1 cellular context compared by ENCODE assay signal in genomic region chr1:193142409-193142808, GRCh38.
TF ChIP-seq lines count a peak whose summit lies in the region.

No MANE protein-coding gene starts in this region.

TF ChIP-seq in endothelial cell of umbilical vein, 7 proteins besides CTCF, POLR2A, EP300 and RAD21:
- TF ChIP-seq, protein P1, sequence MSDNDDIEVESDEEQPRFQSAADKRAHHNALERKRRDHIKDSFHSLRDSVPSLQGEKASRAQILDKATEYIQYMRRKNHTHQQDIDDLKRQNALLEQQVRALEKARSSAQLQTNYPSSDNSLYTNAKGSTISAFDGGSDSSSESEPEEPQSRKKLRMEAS (IDR thresholded peaks at IDR 0.05; ENCODE audit: insufficient read depth, insufficient read length) = no peak
- TF ChIP-seq FOS (IDR thresholded peaks at IDR 0.05; ENCODE audit: borderline replicate concordance, insufficient read depth, low read length) = no peak
- no peak for TF ChIP-seq GATA2 (IDR thresholded peaks at IDR 0.05; ENCODE audit: insufficient read depth, insufficient read length, low read depth, low read length)
- TF ChIP-seq EZH2 (IDR thresholded peaks at IDR 0.05; ENCODE audit: borderline replicate concordance, low read depth, low read length, severe bottlenecking) = no peak
- TF ChIP-seq MYC (IDR thresholded peaks at IDR 0.05; ENCODE audit: low read depth, low read length) = no peak
- no peak for TF ChIP-seq JUN (IDR thresholded peaks at IDR 0.05; ENCODE audit: borderline replicate concordance, insufficient read depth, insufficient read length, low read depth)
- no peak for TF ChIP-seq POLR2AphosphoS5 (IDR thresholded peaks at IDR 0.05; ENCODE audit: insufficient read depth, low read depth, low read length)
